7 cellular contexts compared by ENCODE assay signal in the genomic region with DNA sequence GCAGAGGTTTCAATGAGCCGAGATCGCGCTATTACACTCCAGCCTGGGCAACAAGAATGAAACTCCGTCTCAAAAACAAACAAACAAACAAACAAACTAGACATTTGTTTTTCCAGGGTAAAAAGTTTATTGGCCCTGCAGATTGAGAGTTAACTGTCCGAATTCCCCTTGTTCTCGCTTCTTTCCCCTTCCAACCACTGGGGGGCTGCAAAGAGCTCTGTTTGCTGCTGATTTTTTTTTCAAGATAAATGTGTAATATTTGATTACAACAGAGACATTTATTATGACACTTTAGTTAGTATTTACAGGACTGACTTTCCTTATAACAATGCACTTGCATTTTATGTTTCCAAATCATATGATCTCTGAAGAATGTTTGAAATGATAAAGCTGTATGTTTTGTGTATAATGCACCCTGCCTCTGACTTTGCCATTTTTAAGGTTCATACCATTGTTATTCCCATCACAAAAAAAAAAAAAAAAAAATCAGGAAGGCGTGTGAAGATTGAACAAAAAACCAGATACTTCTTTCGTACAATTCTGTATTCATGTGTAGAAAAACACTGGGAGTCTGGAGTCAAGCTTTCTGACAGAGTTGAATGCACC. TPM values are rescaled to one million over a fixed set of nuclear protein-coding genes. Genes with fewer than 3 reads are reported as not detected.
DNase-seq lines count a peak whose midpoint lies in the region; TF ChIP-seq lines count a peak whose summit lies in the region.

No MANE protein-coding gene starts in this region.

- no peaks in the 10 kb centered on the region for H3K36me3 ChIP-seq in PC-9 (ENCODE audit: low read depth)

- H3K27me3 ChIP-seq in PC-9 (ENCODE audit: insufficient read depth, low read depth), result no peaks in the 10 kb centered on the region

- H4K20me1 ChIP-seq in PC-9 (ENCODE audit: insufficient read depth), result no peaks in the 10 kb centered on the region

- H2AFZ ChIP-seq in PC-9, result no peak overlapping the region

- POLR2A ChIA-PET in PC-9 (lab: Charles Lee; ENCODE audit: unreplicated experiment), result no interaction called here

- peaks cover 21% of the 10 kb centered on the region for H3K4me1 Mint-ChIP-seq in neural crest cell

- no peaks in the 10 kb centered on the region for H3F3A ChIP-seq in PC-9 (ENCODE audit: insufficient read depth, low read depth)

- H3K4me1 ChIP-seq in PC-9 (replicated peaks; ENCODE audit: insufficient read depth), result no peaks in the 10 kb centered on the region

- TF ChIP-seq EP300 in Ishikawa (IDR thresholded peaks at IDR 0.05; ENCODE audit: borderline replicate concordance), result no peak

- H3K9me3 ChIP-seq in PC-9 (ENCODE audit: insufficient read depth, low read depth), result no peaks in the 10 kb centered on the region

- H3K27me3 Mint-ChIP-seq in neural crest cell (ENCODE audit: low read depth), result peaks cover 61% of the 10 kb centered on the region

- no peaks in the 10 kb centered on the region for H3K9me2 ChIP-seq in PC-9 (ENCODE audit: insufficient read depth)

- BruUV-seq in PC-9 (replicated peaks; lab: Mats Ljungman, UMichigan), result no TSS peak

- H3K4me3 Mint-ChIP-seq in neural crest cell, result peak overlapping the region; percentile 82

- peak; percentile 46 for DNase-seq in Daoy (ENCODE audit: low read depth)
- peak in 1 of 2 experiments; percentile 44 for DNase-seq in PC-9
- no peak for DNase-seq in epithelial cell of proximal tubule (ENCODE audit: low read depth)
- peak; percentile 43 for DNase-seq in neural crest cell (ENCODE audit: low read depth, low spot score)
- DNase-seq in effector CD4-positive, alpha-beta T cell, result no peak
- no peak for DNase-seq in T-helper 9 cell

- H3K36me3 Mint-ChIP-seq in neural crest cell (ENCODE audit: low read depth), result no peaks in the 10 kb centered on the region

- H3K27ac ChIP-seq in PC-9, result no peak overlapping the region

- intact Hi-C loops in PC-9 (cut with micrococcal nuclease; ENCODE audit: unreplicated experiment), result loop anchor here (1.0 to 5.0 kb wide), 4 partner anchors 510 to 1255 kb away; no protein-coding TSS in a partner anchor

- no peak overlapping the region for H3K27ac Mint-ChIP-seq in neural crest cell (ENCODE audit: unreplicated experiment)

- CTCF ChIA-PET in PC-9 (lab: Charles Lee), result interaction anchor here (0.6 to 0.7 kb wide), 2 partner anchors 50 to 510 kb away, joined by 3 to 5 read pairs; no protein-coding TSS in a partner anchor

- H3K9me3 Mint-ChIP-seq in neural crest cell, result no peaks in the 10 kb centered on the region

- peak; percentile 65 for TF ChIP-seq RAD21 in Ishikawa (IDR thresholded peaks at IDR 0.05; ENCODE audit: low read depth)

- H3K4me3 ChIP-seq in PC-9 (no peak overlapping the region), epithelial cell of proximal tubule (ENCODE audit: low read depth, low read length) (no peak overlapping the region)

- no peaks in the 10 kb centered on the region for H3K79me2 ChIP-seq in PC-9 (ENCODE audit: low read depth)

- peak; percentile 81 for TF ChIP-seq CTCF in PC-9 (conservative IDR thresholded peaks at IDR 0.05)
- peak; percentile 87 for TF ChIP-seq CTCF in epithelial cell of proximal tubule (conservative IDR thresholded peaks at IDR 0.05; ENCODE audit: low read depth, low read length)
- TF ChIP-seq CTCF in neural crest cell (conservative IDR thresholded peaks at IDR 0.05), result peak; percentile 85

- no peak overlapping the region for H3K4me2 ChIP-seq in PC-9

TF ChIP-seq in Ishikawa, 13 proteins besides CTCF, POLR2A, EP300 and RAD21:
- no peak for TF ChIP-seq ZBTB7A (IDR thresholded peaks at IDR 0.05; ENCODE audit: low read depth)
- TF ChIP-seq EGR1 (IDR thresholded peaks at IDR 0.05), result no peak
- no peak for TF ChIP-seq TCF12 (IDR thresholded peaks at IDR 0.05; ENCODE audit: low read depth)

RNA-seq across cellular contexts. Expression of gene CLSTN2, which starts 2.8 kb away (rescaled TPM):
- total RNA-seq in Daoy (2014; rRNA removed; shearing (Covaris generic)), result 0.86 and 0.91 TPM in 2 replicates
- total RNA-seq in PC-9 (2021), result not detected in 2 replicates
- 3.0 and 9.7 TPM in 2 replicates for total RNA-seq in epithelial cell of proximal tubule
- 1.5 and 1.9 TPM in 2 replicates for total RNA-seq in neural crest cell

Comparison
In these comparisons a context has a peak if more than half of its experiments do, and no peak if none do; other contexts are left out.
1. DNase-seq: peak in Daoy (single experiment) and neural crest cell (single experiment); none in epithelial cell of proximal tubule (single experiment), effector CD4-positive, alpha-beta T cell (single experiment) and T-helper 9 cell (single experiment).
2. Peak in every context shown above with its lines, with median percentiles within 50 percentile points of each other: CTCF ChIP-seq.